In the genomic region with DNA sequence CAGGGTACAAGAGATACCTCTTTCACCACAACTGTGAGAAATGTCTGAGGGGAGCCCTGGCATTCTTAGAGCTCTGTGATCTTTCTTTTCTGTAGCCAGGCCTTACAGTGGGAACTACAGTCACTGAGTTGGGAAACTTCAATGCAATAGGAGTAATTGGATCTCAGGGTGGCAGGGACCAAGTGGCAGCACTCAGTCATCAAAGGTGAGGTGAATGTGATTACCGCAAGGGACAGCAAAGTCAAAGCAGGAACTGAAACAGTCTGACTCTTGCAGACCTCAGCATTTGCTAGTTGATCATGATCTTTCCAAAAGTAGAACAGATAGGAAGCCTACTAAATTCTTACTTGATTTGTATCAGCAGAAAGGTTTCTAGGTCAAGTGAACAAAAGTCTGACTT, we compare ENCODE assay signal across 8 cellular contexts. TPM values are rescaled to one million over a fixed set of nuclear protein-coding genes. Genes with fewer than 3 reads are reported as not detected.
DNase-seq lines count a peak whose midpoint lies in the region; ATAC-seq and TF ChIP-seq lines count a peak whose summit lies in the region.

No MANE protein-coding gene starts in this region.

- no peak overlapping the region for H3K27ac ChIP-seq in DOHH2 (ENCODE audit: low read depth, low read length)

- H3K4me1 ChIP-seq in DOHH2 (ENCODE audit: control insufficient read depth, low read length): peaks cover 11% of the 10 kb centered on the region

- peaks cover 4% of the 10 kb centered on the region for H3K9me3 Mint-ChIP-seq in T-helper 2 cell treated with Interferon-gamma antibody and Interleukin-4, amounts not matched to agents 5 μg/mL and 100 μg/mL, for 36 hours

- H3K4me3 ChIP-seq in DOHH2 (ENCODE audit: low read length): no peak overlapping the region

- no peaks in the 10 kb centered on the region for H4K20me1 ChIP-seq in DOHH2 (ENCODE audit: control insufficient read depth, insufficient read depth, low read depth, low read length)

- H3K9me3 ChIP-seq in DOHH2 (ENCODE audit: control insufficient read depth, insufficient read depth, low read length): no peaks in the 10 kb centered on the region

- no peaks in the 10 kb centered on the region for H3K36me3 Mint-ChIP-seq in T-helper 2 cell treated with Interferon-gamma antibody and Interleukin-4, amounts not matched to agents 5 μg/mL and 100 μg/mL, for 36 hours (ENCODE audit: low read depth)

- peaks cover 17% of the 10 kb centered on the region for H3K27me3 ChIP-seq in DOHH2 (ENCODE audit: control insufficient read depth, low read length)

- no peaks in the 10 kb centered on the region for H3F3A ChIP-seq in DOHH2 (ENCODE audit: control insufficient read depth, insufficient read depth)

- peak overlapping the region; percentile 24 for H3K27ac Mint-ChIP-seq in T-helper 2 cell treated with Interferon-gamma antibody and Interleukin-4, amounts not matched to agents 5 μg/mL and 100 μg/mL, for 36 hours

- ATAC-seq in GM19035 (IDR thresholded peaks at IDR 0.05; ENCODE audit: unreplicated experiment): peak; percentile 92
- peak; percentile 85 for ATAC-seq in HG03039 (IDR thresholded peaks at IDR 0.05; ENCODE audit: unreplicated experiment)

- peaks cover 3% of the 10 kb centered on the region for H3K27me3 Mint-ChIP-seq in T-helper 2 cell treated with Interferon-gamma antibody and Interleukin-4, amounts not matched to agents 5 μg/mL and 100 μg/mL, for 36 hours (ENCODE audit: low read depth)

- no peaks in the 10 kb centered on the region for H3K79me2 ChIP-seq in DOHH2 (ENCODE audit: control insufficient read depth, low read length)

- peak overlapping the region; percentile 28; the same call in 1 of the 2 replicates for H3K4me2 ChIP-seq in DOHH2 (ENCODE audit: low read length)

- DNase-seq in T-helper 2 cell treated with Interferon-gamma antibody and Interleukin-4, amounts not matched to agents 5 μg/mL and 100 μg/mL, for 36 hours (ENCODE audit: low spot score): peak; percentile 69
- DNase-seq in putamen (ENCODE audit: low spot score): no peak
- DNase-seq in DMS53 treated with DMSO at 0.1 percent for 48 hours (lab: John Stamatoyannopoulos, UW; ENCODE audit: unreplicated experiment): no peak
- no peak for DNase-seq in NCI-H510A (lab: John Stamatoyannopoulos, UW)
- no peak for DNase-seq in A172 (ENCODE audit: low spot score)

- no peak for TF ChIP-seq CTCF in DOHH2 (IDR thresholded peaks at IDR 0.05; ENCODE audit: low read depth, low read length, poor library complexity, severe bottlenecking)

- H3K36me3 ChIP-seq in DOHH2 (ENCODE audit: control insufficient read depth, low read length): no peaks in the 10 kb centered on the region

- peak overlapping the region; percentile 2 for H3K4me3 Mint-ChIP-seq in T-helper 2 cell treated with Interferon-gamma antibody and Interleukin-4, amounts not matched to agents 5 μg/mL and 100 μg/mL, for 36 hours

- peaks cover 53% of the 10 kb centered on the region for H3K4me1 Mint-ChIP-seq in T-helper 2 cell treated with Interferon-gamma antibody and Interleukin-4, amounts not matched to agents 5 μg/mL and 100 μg/mL, for 36 hours (ENCODE audit: low read depth)

- no peaks in the 10 kb centered on the region for H3K9me2 ChIP-seq in DOHH2 (replicated peaks; ENCODE audit: control insufficient read depth, low read length)

RNA-seq across cellular contexts. Expression of a gene that starts 7.3 kb away (rescaled TPM):
- 0.22 and 0.41 TPM in 2 replicates for total RNA-seq in A172 (2014; rRNA removed; shearing (Covaris generic))
